In genomic region chr2:174142290-174142689, GRCh38 we compare ENCODE assay signal across 23 cellular contexts.
"Had no signal": no experiment of that assay in that cellular context is flagged by ENCODE, and none has a peak within 500 bp of the region (broad histone marks: within the 10 kb centered on the region; RNA-seq: fewer than 3 reads in every experiment).

No MANE protein-coding gene starts in this region.

- H3K9me3 ChIP-seq: adrenal gland, body of pancreas, breast epithelium had no signal

- H3K27ac ChIP-seq: adrenal gland, body of pancreas, breast epithelium, KMS-11, PC-9, RWPE1 had no signal

- H3K36me3 ChIP-seq: adrenal gland, breast epithelium had no signal

- ATAC-seq: activated CD8-positive, alpha-beta T cell treated with anti-CD3 and anti-CD28 coated beads for 36 hours; activated naive CD4-positive, alpha-beta T cell treated with anti-CD3 and anti-CD28 coated beads, Interleukin-2, amount 50 U/mL, for 72 hours; body of pancreas; Right ventricle myocardium inferior had no signal

- DNase-seq: activated CD4-positive, alpha-beta T cell treated with anti-CD3 and anti-CD28 coated beads, Interleukin-2, amount 10 ng/mL, durations not matched to agents 24 days and 14 days; activated CD4-positive, alpha-beta T cell treated with anti-CD3 and anti-CD28 coated beads, Interleukin-2, amount 50 U/mL, for 4 hours; activated CD8-positive, alpha-beta T cell treated with anti-CD3 and anti-CD28 coated beads for 36 hours; activated gamma-delta T cell; activated naive CD4-positive, alpha-beta T cell treated with Interleukin-2 at 50 U/mL for 16 hours; activated T-cell treated with anti-CD3 and anti-CD28 coated beads, Interleukin-2, amount 50 U/mL, for 24 hours; adrenal gland; body of pancreas; MM.1S; MV-4-11; NCI-H1092; NCI-H187 treated with DMSO at 0.1 percent for 48 hours; NCI-H2081 treated with DMSO at 0.1 percent for 48 hours; NCI-H510A; NCI-H526; NCI-H748 treated with DMSO at 0.1 percent for 48 hours; PC-9; SIG-M5 had no signal

- H3K4me1 ChIP-seq: adrenal gland, body of pancreas, breast epithelium had no signal

- H3K27me3 ChIP-seq: adrenal gland, body of pancreas, breast epithelium had no signal

- H2AFZ ChIP-seq: PC-9 had no signal

- H3K4me3 ChIP-seq: adrenal gland, body of pancreas, breast epithelium, PC-9 had no signal

- H3K4me2 ChIP-seq: KMS-11, PC-9 had no signal
